ENCODE assay signal across 8 cellular contexts in the genomic region with DNA sequence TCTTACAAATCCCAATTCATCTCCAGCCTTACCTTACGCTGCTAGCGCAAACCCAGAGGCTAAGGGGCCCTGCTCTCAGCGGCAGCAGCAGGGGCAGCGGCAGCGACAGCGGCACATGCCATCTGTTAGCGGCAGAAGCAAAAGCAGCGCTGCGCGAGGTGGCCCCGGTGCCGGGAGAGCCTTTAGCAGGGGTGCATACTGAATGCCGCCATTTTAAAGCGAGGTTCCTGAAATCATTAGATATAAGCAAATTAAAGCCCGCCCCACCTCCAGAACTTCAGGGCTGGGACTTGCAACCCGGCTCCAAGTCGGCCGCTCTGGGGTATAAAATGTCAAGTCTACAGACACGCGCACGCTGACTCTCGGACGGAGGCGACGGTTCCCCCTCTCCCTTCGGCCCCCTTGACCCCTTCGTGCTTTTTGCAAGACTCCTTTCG. TPM values are rescaled to one million over a fixed set of nuclear protein-coding genes. Genes with fewer than 3 reads are reported as not detected.
DNase-seq lines count a peak whose midpoint lies in the region; ATAC-seq and TF ChIP-seq lines count a peak whose summit lies in the region.

A gene with protein sequence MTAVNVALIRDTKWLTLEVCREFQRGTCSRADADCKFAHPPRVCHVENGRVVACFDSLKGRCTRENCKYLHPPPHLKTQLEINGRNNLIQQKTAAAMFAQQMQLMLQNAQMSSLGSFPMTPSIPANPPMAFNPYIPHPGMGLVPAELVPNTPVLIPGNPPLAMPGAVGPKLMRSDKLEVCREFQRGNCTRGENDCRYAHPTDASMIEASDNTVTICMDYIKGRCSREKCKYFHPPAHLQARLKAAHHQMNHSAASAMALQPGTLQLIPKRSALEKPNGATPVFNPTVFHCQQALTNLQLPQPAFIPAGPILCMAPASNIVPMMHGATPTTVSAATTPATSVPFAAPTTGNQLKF (minus strand): TSS at position 220 of the 437 bp plus-strand sequence. CDS start 49,427 bp downstream, outside the sequence.

- H3K4me3 ChIP-seq in HUES64 (ENCODE audit: low read length) (peak within 1 kb of the TSS; percentile 66), PC-9 (peak within 1 kb of the TSS; percentile 93), neural progenitor cell (peak within 1 kb of the TSS; percentile 55), thyroid gland (replicated peaks in 1 of 3) (peak within 1 kb of the TSS in 2 of 3 donors; percentile 44 to 51)

- H2AFZ ChIP-seq in PC-9, result peak within 1 kb of the TSS; percentile 96
- H2AFZ ChIP-seq in neural progenitor cell (replicated peaks), result peak within 1 kb of the TSS; percentile 93

- intact Hi-C loops in Calu3 (cut with micrococcal nuclease; ENCODE audit: unreplicated experiment) (loop anchor here (10.0 kb wide), 1 partner anchor 274 kb away; a partner anchor contains a TSS), PC-9 (cut with micrococcal nuclease; ENCODE audit: unreplicated experiment) (loop anchor here (1.0 to 10.0 kb wide), 4 partner anchors 9 to 654 kb away; a partner anchor contains a TSS), thyroid gland (cut with DNase I) (no loop called here)

- no peaks in the 10 kb centered on the region for H4K20me1 ChIP-seq in PC-9 (ENCODE audit: insufficient read depth)
- H4K20me1 ChIP-seq in neural progenitor cell (ENCODE audit: low read depth), result no peaks in the 10 kb centered on the region

- H3K9me3 ChIP-seq in HUES64 (ENCODE audit: insufficient read depth, low read depth, low read length), result no peaks in the 10 kb centered on the region
- H3K9me3 ChIP-seq in PC-9 (ENCODE audit: insufficient read depth, low read depth), result no peaks in the 10 kb centered on the region
- no peaks in the 10 kb centered on the region for H3K9me3 ChIP-seq in neural progenitor cell (ENCODE audit: low read depth)
- H3K9me3 ChIP-seq in thyroid gland, result no peaks in the 10 kb centered on the region

- H3K9me2 ChIP-seq in PC-9 (ENCODE audit: insufficient read depth), result no peaks in the 10 kb centered on the region

- ATAC-seq in GM21390 (IDR thresholded peaks at IDR 0.05; ENCODE audit: unreplicated experiment), result peak; percentile 44
- peak; percentile 62 for ATAC-seq in activated T-helper 17 cell treated with anti-CD3 and anti-CD28 coated beads, Interleukin-2, amount 50 U/mL, for 72 hours (replicated peaks)

- no peaks in the 10 kb centered on the region for H3K79me2 ChIP-seq in PC-9 (ENCODE audit: low read depth)
- no peaks in the 10 kb centered on the region for H3K79me2 ChIP-seq in neural progenitor cell (ENCODE audit: low read depth)

- WGBS in HUES64, result under 1% methylated on average over 28 of the region's 28 CpGs
- WGBS in thyroid gland, 2 donors, result 1 to 6% methylated on average over 5 to 16 of the region's 28 CpGs

- no peak for TF ChIP-seq CTCF in Calu3 (IDR thresholded peaks at IDR 0.05; ENCODE audit: unreplicated experiment)
- TF ChIP-seq CTCF in PC-9 (conservative IDR thresholded peaks at IDR 0.05), result no peak
- TF ChIP-seq CTCF in neural progenitor cell (IDR thresholded peaks at IDR 0.05), result no peak
- no peak for TF ChIP-seq CTCF in thyroid gland (IDR thresholded peaks at IDR 0.05)

- H3K9me3 Mint-ChIP-seq in Calu3 (ENCODE audit: low read depth, unreplicated experiment), result no peaks in the 10 kb centered on the region
- no peaks in the 10 kb centered on the region for H3K9me3 Mint-ChIP-seq in activated T-helper 17 cell treated with anti-CD3 and anti-CD28 coated beads, Interleukin-2, amount 50 U/mL, for 72 hours
- H3K9me3 Mint-ChIP-seq in neural progenitor cell, result no peaks in the 10 kb centered on the region

- peak in 1 of 2 donors; percentile 30 for TF ChIP-seq POLR2A in thyroid gland (IDR thresholded peaks at IDR 0.05)

- peak within 1 kb of the TSS; percentile 81 for H3K9ac ChIP-seq in HUES64 (ENCODE audit: low read depth, low read length)
- no peak within 1 kb of the TSS for H3K9ac ChIP-seq in neural progenitor cell

- H3K36me3 Mint-ChIP-seq in Calu3 (ENCODE audit: insufficient read depth, unreplicated experiment) (peaks cover 29% of the 10 kb centered on the region), neural progenitor cell (no peaks in the 10 kb centered on the region)
- H3K36me3 Mint-ChIP-seq in activated T-helper 17 cell treated with anti-CD3 and anti-CD28 coated beads, Interleukin-2, amount 50 U/mL, for 72 hours (ENCODE audit: low read depth), result no peaks in the 10 kb centered on the region

- H3K36me3 ChIP-seq in HUES64 (ENCODE audit: insufficient read depth, low read length) (no peaks in the 10 kb centered on the region), PC-9 (ENCODE audit: low read depth) (no peaks in the 10 kb centered on the region), neural progenitor cell (no peaks in the 10 kb centered on the region), thyroid gland (no peaks in the 10 kb centered on the region)

- POLR2A ChIA-PET in PC-9 (lab: Charles Lee; ENCODE audit: unreplicated experiment), result interaction anchor here (0.5 kb wide), 1 partner anchor 19 kb away, joined by 3 read pairs; no protein-coding TSS in a partner anchor

- DNase-seq in Calu3, result peak; percentile 61
- peak in 1 of 2 experiments; percentile 68 for DNase-seq in PC-9
- DNase-seq in fibroblast of the conjunctiva (ENCODE audit: low read depth), result peak; percentile 30
- DNase-seq in neural progenitor cell (ENCODE audit: low spot score), result peak; percentile 73
- peak; percentile 54 to 56 for DNase-seq in thyroid gland

- H3K27ac Mint-ChIP-seq in Calu3 (ENCODE audit: unreplicated experiment) (peak within 1 kb of the TSS; percentile 79), neural progenitor cell (peak within 1 kb of the TSS; percentile 98)
- H3K27ac Mint-ChIP-seq in activated T-helper 17 cell treated with anti-CD3 and anti-CD28 coated beads, Interleukin-2, amount 50 U/mL, for 72 hours, result peak within 1 kb of the TSS; percentile 98

- no peak within 1 kb of the TSS for H3K27ac ChIP-seq in HUES64 (ENCODE audit: low read depth, low read length)
- H3K27ac ChIP-seq in PC-9, result peak within 1 kb of the TSS; percentile 75
- no peak within 1 kb of the TSS for H3K27ac ChIP-seq in neural progenitor cell
- H3K27ac ChIP-seq in thyroid gland, result peak within 1 kb of the TSS; percentile 63 to 82 (median 76)

- H3K27me3 ChIP-seq in HUES64 (ENCODE audit: insufficient read depth, low read length), result peaks cover 45% of the 10 kb centered on the region
- no peaks in the 10 kb centered on the region for H3K27me3 ChIP-seq in PC-9 (ENCODE audit: insufficient read depth, low read depth)
- peaks cover 64% of the 10 kb centered on the region for H3K27me3 ChIP-seq in neural progenitor cell
- no peaks in the 10 kb centered on the region for H3K27me3 ChIP-seq in thyroid gland

- no TSS peak for BruUV-seq in Calu3 (replicated peaks; lab: Mats Ljungman, UMichigan)
- no TSS peak for BruUV-seq in PC-9 (replicated peaks; lab: Mats Ljungman, UMichigan)

- peaks cover 15% of the 10 kb centered on the region; the same call in 1 of the 2 replicates for H3F3A ChIP-seq in PC-9 (ENCODE audit: insufficient read depth, low read depth)
- H3F3A ChIP-seq in neural progenitor cell (ENCODE audit: low read depth), result no peaks in the 10 kb centered on the region

- H3K4me2 ChIP-seq in PC-9 (peak within 1 kb of the TSS; percentile 90), neural progenitor cell (peak within 1 kb of the TSS; percentile 79)

- CTCF ChIA-PET in Calu3 (lab: Charles Lee) (interaction anchor here (1.1 kb wide), 1 partner anchor 196 kb away, joined by 3 read pairs; no protein-coding TSS in a partner anchor), PC-9 (lab: Charles Lee) (interaction anchor here (0.6 to 0.9 kb wide), 2 partner anchors 52 to 100 kb away, joined by 3 to 4 read pairs; no protein-coding TSS in a partner anchor)

- H3K4me1 Mint-ChIP-seq in Calu3 (ENCODE audit: low read depth, unreplicated experiment), result peaks cover 12% of the 10 kb centered on the region
- peaks cover 6% of the 10 kb centered on the region for H3K4me1 Mint-ChIP-seq in activated T-helper 17 cell treated with anti-CD3 and anti-CD28 coated beads, Interleukin-2, amount 50 U/mL, for 72 hours
- H3K4me1 Mint-ChIP-seq in neural progenitor cell, result peaks cover 59% of the 10 kb centered on the region

- H3K27me3 Mint-ChIP-seq in Calu3 (ENCODE audit: unreplicated experiment) (no peaks in the 10 kb centered on the region), neural progenitor cell (ENCODE audit: insufficient read depth, low read depth) (peaks cover 12% of the 10 kb centered on the region)
- H3K27me3 Mint-ChIP-seq in activated T-helper 17 cell treated with anti-CD3 and anti-CD28 coated beads, Interleukin-2, amount 50 U/mL, for 72 hours, result no peaks in the 10 kb centered on the region

- H3K4me1 ChIP-seq in HUES64 (ENCODE audit: insufficient read depth, low read length) (0 out of 2 replicates have a peak, but pooled peaks cover 6% of the 10 kb centered on the region), PC-9 (replicated peaks; ENCODE audit: insufficient read depth) (peaks cover 27% of the 10 kb centered on the region), neural progenitor cell (no peaks in the 10 kb centered on the region), thyroid gland (no peaks in the 10 kb centered on the region)

- H3K4me3 Mint-ChIP-seq in Calu3 (ENCODE audit: low read depth, unreplicated experiment), result peak within 1 kb of the TSS; percentile 71
- peak within 1 kb of the TSS; percentile 97 for H3K4me3 Mint-ChIP-seq in activated T-helper 17 cell treated with anti-CD3 and anti-CD28 coated beads, Interleukin-2, amount 50 U/mL, for 72 hours
- H3K4me3 Mint-ChIP-seq in neural progenitor cell, result peak within 1 kb of the TSS; percentile 98

RNA-seq across cellular contexts. Expression of the gene that starts here (rescaled TPM):
- 18.9 and 21.0 TPM in 2 replicates for total RNA-seq in Calu3 (2022)
- polyA plus RNA-seq in HUES64 (2013, experiment 1 of 2), result 6.8 TPM
- polyA plus RNA-seq in HUES64 (2013, experiment 2 of 2), result 7.5 TPM
- 24.4 and 36.1 TPM in 2 replicates for total RNA-seq in PC-9 (2021)
- total RNA-seq in activated T-helper 17 cell treated with anti-CD3 and anti-CD28 coated beads, Interleukin-2, amount 50 U/mL, for 72 hours, result 10 to 100 TPM in 1 of 2 donors, 1 to 10 TPM in 1; 6.6 to 13.9 TPM
- 2.4 and 3.4 TPM in 2 replicates for total RNA-seq in neural progenitor cell (ENCODE audit: low replicate concordance)
- 10 to 100 TPM; 11.7 to 29.6 (median 19.5) TPM for total RNA-seq in thyroid gland

Comparison
In these comparisons a context has a peak if more than half of its experiments do, and no peak if none do; other contexts are left out.
1. H3K27ac ChIP-seq: peak in PC-9 (single experiment) and thyroid gland (3 of 3); none in HUES64 (single experiment) and neural progenitor cell (single experiment).
2. Peak in every context shown above with its lines, with median percentiles within 50 percentile points of each other: H3K27ac Mint-ChIP-seq, H3K4me3 Mint-ChIP-seq and H3K4me3 ChIP-seq.